ENCODE assay signal across 9 cellular contexts in genomic region chr1:86502125-86502646, GRCh38. TPM values are rescaled to one million over a fixed set of nuclear protein-coding genes. Genes with fewer than 3 reads are reported as not detected.
DNase-seq lines count a peak whose midpoint lies in the region; ATAC-seq and TF ChIP-seq lines count a peak whose summit lies in the region.
"Not testable (repeated sequence)": the region's sequence is repeated elsewhere in the genome, so short reads cannot be mapped to it uniquely, and the experiment has no call there.
"Had no signal": no experiment of that assay in that cellular context is flagged by ENCODE, and none has a peak within 500 bp of the region (broad histone marks: within the 10 kb centered on the region; RNA-seq: fewer than 3 reads in every experiment).

No MANE protein-coding gene starts in this region.

- TF ChIP-seq CTCF in Caco-2 (IDR thresholded peaks at IDR 0.05; ENCODE audit: insufficient read depth in 1 of 2, low read depth in 1 of 2, low read length in 1 of 2, severe bottlenecking in 1 of 2, unreplicated experiment in 1 of 2): peak; percentile 23 to 33

- peak overlapping the region; percentile 42 for H3K4me3 ChIP-seq in Caco-2 (ENCODE audit: low read depth, low read length)

- H3K4me1 Mint-ChIP-seq in Caco-2 (ENCODE audit: low read depth, unreplicated experiment): not testable (repeated sequence)
- H3K4me1 Mint-ChIP-seq in activated CD8-positive, alpha-beta memory T cell treated with anti-CD3 and anti-CD28 coated beads, Interleukin-2, amount 10 ng/mL, durations not matched to agents 7 days and 5 days: peaks cover 22% of the 10 kb centered on the region

- DNase-seq in Caco-2 (peak; percentile 54 to 59), NCI-H82 (lab: John Stamatoyannopoulos, UW) (peak; percentile 18)
- peak; percentile 68 for DNase-seq in activated CD8-positive, alpha-beta memory T cell treated with anti-CD3 and anti-CD28 coated beads, Interleukin-2, amount 10 ng/mL, durations not matched to agents 7 days and 5 days
- peak; percentile 11 for DNase-seq in effector CD4-positive, alpha-beta T cell
- not testable (repeated sequence) for DNase-seq in left lobe of liver (ENCODE audit: low spot score)
- peak; percentile 35 for DNase-seq in stimulated activated CD4-positive, alpha-beta T cell treated with anti-CD3 and anti-CD28 coated beads, Interleukin-15, amount 100 ng/mL, for 24 hours

- H3K27ac Mint-ChIP-seq in Caco-2 (ENCODE audit: unreplicated experiment): peak overlapping the region; percentile 88
- peak overlapping the region; percentile 57 for H3K27ac Mint-ChIP-seq in activated CD8-positive, alpha-beta memory T cell treated with anti-CD3 and anti-CD28 coated beads, Interleukin-2, amount 10 ng/mL, durations not matched to agents 7 days and 5 days

- H3K4me3 Mint-ChIP-seq in Caco-2 (ENCODE audit: unreplicated experiment): peak overlapping the region; percentile 86
- H3K4me3 Mint-ChIP-seq in activated CD8-positive, alpha-beta memory T cell treated with anti-CD3 and anti-CD28 coated beads, Interleukin-2, amount 10 ng/mL, durations not matched to agents 7 days and 5 days: peak overlapping the region; percentile 83

- ATAC-seq in GM19395 (IDR thresholded peaks at IDR 0.05; ENCODE audit: unreplicated experiment): peak; percentile 82
- ATAC-seq in HG03280 (IDR thresholded peaks at IDR 0.05; ENCODE audit: unreplicated experiment): peak; percentile 79
- peak; percentile 89 for ATAC-seq in activated CD8-positive, alpha-beta memory T cell treated with anti-CD3 and anti-CD28 coated beads, Interleukin-2, amount 10 ng/mL, durations not matched to agents 7 days and 5 days
- peak; percentile 82 for ATAC-seq in left lobe of liver

- not testable (repeated sequence) for H3K9me3 Mint-ChIP-seq in Caco-2 (ENCODE audit: unreplicated experiment); activated CD8-positive, alpha-beta memory T cell treated with anti-CD3 and anti-CD28 coated beads, Interleukin-2, amount 10 ng/mL, durations not matched to agents 7 days and 5 days (ENCODE audit: low read depth)

- CTCF ChIA-PET in Caco-2 (lab: Charles Lee): interaction anchor here (0.6 to 1.5 kb wide), 2 partner anchors 108 to 204 kb away, joined by 4 to 5 read pairs; no protein-coding TSS in a partner anchor
- CTCF ChIA-PET in activated CD8-positive, alpha-beta memory T cell treated with anti-CD3 and anti-CD28 coated beads, Interleukin-2, amount 10 ng/mL, durations not matched to agents 7 days and 5 days (lab: Charles Lee): interaction anchor here (0.6 to 7.9 kb wide), 28 partner anchors 10 to 411 kb away, joined by 3 to 74 read pairs (median 4); partner anchors contain the start of genes CLCA2, ODF2L and SELENOF

- POLR2A ChIA-PET in Caco-2 (lab: Charles Lee): not testable (repeated sequence)

- not testable (repeated sequence) for H3K36me3 Mint-ChIP-seq in Caco-2 (ENCODE audit: insufficient read depth, unreplicated experiment); activated CD8-positive, alpha-beta memory T cell treated with anti-CD3 and anti-CD28 coated beads, Interleukin-2, amount 10 ng/mL, durations not matched to agents 7 days and 5 days

- intact Hi-C loops in Caco-2 (cut with micrococcal nuclease; ENCODE audit: unreplicated experiment): loop anchor here (1.0 to 5.0 kb wide), 7 partner anchors 28 to 465 kb away; no protein-coding TSS in a partner anchor

- BruUV-seq in Caco-2 (replicated peaks; lab: Mats Ljungman, UMichigan): not testable (repeated sequence)

- H3K27me3 Mint-ChIP-seq in Caco-2 (ENCODE audit: insufficient read depth, unreplicated experiment): not testable (repeated sequence)
- peaks cover 23% of the 10 kb centered on the region for H3K27me3 Mint-ChIP-seq in activated CD8-positive, alpha-beta memory T cell treated with anti-CD3 and anti-CD28 coated beads, Interleukin-2, amount 10 ng/mL, durations not matched to agents 7 days and 5 days

- H3K9me3 ChIP-seq in Caco-2: not testable (repeated sequence)

- H3K4me1 ChIP-seq in Caco-2: not testable (repeated sequence)

- H3K36me3 ChIP-seq in Caco-2 (ENCODE audit: control insufficient read depth, insufficient read depth, low read length): not testable (repeated sequence)

- not testable (repeated sequence) for H3K27me3 ChIP-seq in Caco-2 (replicated peaks; ENCODE audit: control insufficient read depth, insufficient read depth, low read length)

RNA-seq across cellular contexts. Expression of gene CLCA1, which starts 33.5 kb away (rescaled TPM):
- total RNA-seq in Caco-2 (2022): not detected in 2 replicates
- total RNA-seq in activated CD8-positive, alpha-beta memory T cell treated with anti-CD3 and anti-CD28 coated beads, Interleukin-2, amount 10 ng/mL, durations not matched to agents 7 days and 5 days: not detected
- total RNA-seq in left lobe of liver: 0.10 TPM
- total RNA-seq: vagina had no signal

RNA-seq across cellular contexts. Expression of gene CLCA4, which starts 44.7 kb away (rescaled TPM):
- total RNA-seq in Caco-2 (2022) (not detected in 2 replicates), left lobe of liver (not detected)
- not detected for total RNA-seq in activated CD8-positive, alpha-beta memory T cell treated with anti-CD3 and anti-CD28 coated beads, Interleukin-2, amount 10 ng/mL, durations not matched to agents 7 days and 5 days
